In genomic region chr7:157508477-157508881, GRCh38 we compare ENCODE assay signal across 16 cellular contexts.
"Had no signal": no experiment of that assay in that cellular context is flagged by ENCODE, and none has a peak within 500 bp of the region (broad histone marks: within the 10 kb centered on the region; RNA-seq: fewer than 3 reads in every experiment).

No MANE protein-coding gene starts in this region.

- DNase-seq: activated CD4-positive, alpha-beta T cell treated with anti-CD3 and anti-CD28 coated beads, Interleukin-2, amount 50 U/mL, for 1 hour; activated CD4-positive, CD25-positive, alpha-beta regulatory T cell; activated naive CD4-positive, alpha-beta T cell; activated naive CD8-positive, alpha-beta T cell treated with anti-CD3 and anti-CD28 coated beads, Interleukin-2, amount 50 U/mL, for 24 hours; activated T-cell treated with anti-CD3 and anti-CD28 coated beads, Interleukin-2, amount 50 U/mL, for 72 hours; effector CD4-positive, alpha-beta T cell; left lung; SK-N-SH; stimulated activated naive CD4-positive, alpha-beta T cell had no signal

- H3K4me3 ChIP-seq: coronary artery, gastroesophageal sphincter, left lung, neural progenitor cell, right lobe of liver, upper lobe of left lung had no signal

- H3K27me3 ChIP-seq: right lobe of liver, upper lobe of left lung had no signal

- H3K36me3 ChIP-seq: gastroesophageal sphincter, left lung, neural progenitor cell, right lobe of liver, upper lobe of left lung had no signal

- H3K27ac Mint-ChIP-seq: activated naive CD8-positive, alpha-beta T cell treated with anti-CD3 and anti-CD28 coated beads, Interleukin-2, amount 50 U/mL, for 24 hours; activated T-cell treated with anti-CD3 and anti-CD28 coated beads, Interleukin-2, amount 50 U/mL, for 72 hours; T-helper 1 cell treated with Interleukin-12 subunit alpha and Interleukin-12 subunit beta and Interleukin-4 antibody, amounts not matched to agents 30 μg/mL and 1 μg/mL, for 36 hours had no signal

- H3K27ac ChIP-seq: coronary artery, epithelial cell of prostate, gastroesophageal sphincter, left lung, neural progenitor cell, right lobe of liver, upper lobe of left lung had no signal

- H3K4me3 Mint-ChIP-seq: activated naive CD8-positive, alpha-beta T cell treated with anti-CD3 and anti-CD28 coated beads, Interleukin-2, amount 50 U/mL, for 24 hours; activated T-cell treated with anti-CD3 and anti-CD28 coated beads, Interleukin-2, amount 50 U/mL, for 72 hours; neural progenitor cell; T-helper 1 cell treated with Interleukin-12 subunit alpha and Interleukin-12 subunit beta and Interleukin-4 antibody, amounts not matched to agents 30 μg/mL and 1 μg/mL, for 36 hours had no signal

- H3K9me3 ChIP-seq: right lobe of liver, SK-N-SH had no signal

- H3K4me1 ChIP-seq: gastroesophageal sphincter, left lung, neural progenitor cell, right lobe of liver, upper lobe of left lung had no signal

- ATAC-seq: activated naive CD8-positive, alpha-beta T cell treated with anti-CD3 and anti-CD28 coated beads, Interleukin-2, amount 50 U/mL, for 24 hours; activated T-cell treated with anti-CD3 and anti-CD28 coated beads, Interleukin-2, amount 50 U/mL, for 72 hours; gastroesophageal sphincter; left lung had no signal
